Comparison of ENCODE assay signal across 8 cellular contexts in genomic region chr10:118045842-118046490, GRCh38. TPM values are rescaled to one million over a fixed set of nuclear protein-coding genes. Genes with fewer than 3 reads are reported as not detected.
DNase-seq lines count a peak whose midpoint lies in the region; ATAC-seq, FAIRE-seq and TF ChIP-seq lines count a peak whose summit lies in the region.

No MANE protein-coding gene starts in this region.

- no peaks in the 10 kb centered on the region for H3K36me3 Mint-ChIP-seq in T-cell

- no peaks in the 10 kb centered on the region for H3K9me3 ChIP-seq in iPS-18a (ENCODE audit: control insufficient read depth, low read depth, low read length)

- H3K36me3 ChIP-seq in brain microvascular endothelial cell (replicated peaks) (no peaks in the 10 kb centered on the region), iPS-18a (ENCODE audit: control insufficient read depth, low read depth, low read length) (no peaks in the 10 kb centered on the region)

- peak overlapping the region; percentile 72 for H3K4me3 ChIP-seq in brain microvascular endothelial cell (ENCODE audit: low read depth, low read length)
- peak overlapping the region; percentile 93 for H3K4me3 ChIP-seq in iPS-18a (ENCODE audit: low read length)
- peak overlapping the region; percentile 78 for H3K4me3 ChIP-seq in skeletal muscle cell (ENCODE audit: low read depth, low read length)

- peaks cover 12% of the 10 kb centered on the region for H3K4me1 ChIP-seq in iPS-18a (ENCODE audit: control insufficient read depth, low read depth, low read length)

- H3K27me3 ChIP-seq in brain microvascular endothelial cell (replicated peaks), result no peaks in the 10 kb centered on the region
- H3K27me3 ChIP-seq in iPS-18a (ENCODE audit: control insufficient read depth, insufficient read depth, low read length), result no peaks in the 10 kb centered on the region

- no peak for TF ChIP-seq CTCF in brain microvascular endothelial cell (IDR thresholded peaks at IDR 0.05; ENCODE audit: low read depth, low read length, missing control alignments)

- H3K27ac ChIP-seq in brain microvascular endothelial cell (peak overlapping the region; percentile 76), iPS-18a (ENCODE audit: low read length) (peak overlapping the region; percentile 47)

- no peaks in the 10 kb centered on the region for H3K27me3 Mint-ChIP-seq in T-cell

- peak; percentile 23 for FAIRE-seq in HTR-8/SVneo (lab: Jason Lieb, UNC)

- peak overlapping the region; percentile 83 to 90 (median 86) for H3K4me3 Mint-ChIP-seq in T-cell

- POLR2A ChIA-PET in T-cell (lab: Charles Lee), result interaction anchor here (0.6 to 0.7 kb wide), 2 partner anchors 658 to 1029 kb away, joined by 3 to 7 read pairs; no protein-coding TSS in a partner anchor

- H3K9ac ChIP-seq in iPS-18a (ENCODE audit: low read length), result peak overlapping the region; percentile 72

- H3K4me1 Mint-ChIP-seq in T-cell, result peaks cover 38 to 51% (median 48%) of the 10 kb centered on the region in 3 donors

- peak overlapping the region; percentile 39 to 72 for H3K27ac Mint-ChIP-seq in T-cell

- DNase-seq in DMS 273 treated with DMSO at 0.1 percent for 48 hours (lab: John Stamatoyannopoulos, UW), result peak; percentile 33
- peak; percentile 7 for DNase-seq in HTR-8/SVneo (ENCODE audit: insufficient read length, low spot score)
- peak in 17 of 34 experiments; percentile 1 to 30 (median 13) for DNase-seq in T-cell
- DNase-seq in brain microvascular endothelial cell, result peak; percentile 7
- DNase-seq in skeletal muscle cell (ENCODE audit: low read depth), result no peak
- no peak for DNase-seq in NCI-H1694 (lab: John Stamatoyannopoulos, UW)

- CTCF ChIA-PET in T-cell (lab: Charles Lee), result interaction anchor here in 1 of 2 donors (0.9 kb wide), 1 partner anchor 1826 kb away, joined by 3 read pairs; no protein-coding TSS in a partner anchor

- ATAC-seq in GM21447 (IDR thresholded peaks at IDR 0.05; ENCODE audit: unreplicated experiment), result peak; percentile 21
- peak; percentile 12 to 28 (median 22) for ATAC-seq in T-cell (replicated peaks in 1 of 4)

- in situ Hi-C loops in brain microvascular endothelial cell (cut with HindIII; ENCODE audit: low pct_ligation_motif_present, low sequenced_read_pairs), result no loop called here

- no peaks in the 10 kb centered on the region for H3K9me3 Mint-ChIP-seq in T-cell

RNA-seq across cellular contexts. Expression of gene RAB11FIP2, which starts 0.8 kb away (rescaled TPM):
- total RNA-seq in T-cell, result 10 to 100 TPM; 16.5 to 36.6 (median 20.4) TPM

Comparison
In these comparisons a context has a peak if more than half of its experiments do, and no peak if none do; other contexts are left out.
1. DNase-seq: peak in DMS 273 treated with DMSO at 0.1 percent for 48 hours (single experiment), HTR-8/SVneo (single experiment) and brain microvascular endothelial cell (single experiment); none in skeletal muscle cell (single experiment) and NCI-H1694 (single experiment).
2. Peak in every context shown above with its lines, with median percentiles within 50 percentile points of each other: H3K4me3 ChIP-seq.